ENCODE assay signal across 21 cellular contexts in genomic region chr5:921456-921855, GRCh38. TPM values are rescaled to one million over a fixed set of nuclear protein-coding genes. Genes with fewer than 3 reads are reported as not detected.
DNase-seq lines count a peak whose midpoint lies in the region; ATAC-seq, FAIRE-seq and TF ChIP-seq lines count a peak whose summit lies in the region.
"Had no signal": no experiment of that assay in that cellular context is flagged by ENCODE, and none has a peak within 500 bp of the region (broad histone marks: within the 10 kb centered on the region; RNA-seq: fewer than 3 reads in every experiment).

No MANE protein-coding gene starts in this region.

- peaks cover 7 to 12% of the 10 kb centered on the region in 2 experiments; a peak in 3 of 5 replicates for H3K4me1 ChIP-seq in K562 (replicated peaks in 1 of 2; ENCODE audit: control insufficient read depth in 2 of 2, insufficient read depth in 2 of 2, low read length in 2 of 2)

- H3K36me3 ChIP-seq in K562 (ENCODE audit: control insufficient read depth, insufficient read depth, low read length) = peaks cover 32% of the 10 kb centered on the region; the same call in 2 of the 3 replicates

- TF ChIP-seq RAD21 in K562 (CRISPR knock-in tag; conservative IDR thresholded peaks at IDR 0.05 in 1 of 2, IDR thresholded peaks at IDR 0.05 in 1 of 2) = no peak

- no peak overlapping the region for H3K9ac ChIP-seq in K562 (ENCODE audit: insufficient read depth in 1 of 2, low read depth in 2 of 2, low read length in 2 of 2)

- TF ChIP-seq CTCF in K562 (IDR thresholded peaks at IDR 0.05 in 2 of 3, conservative IDR thresholded peaks at IDR 0.05 in 1 of 3; ENCODE audit: insufficient read depth in 2 of 3, low read depth in 1 of 3, low read length in 3 of 3) = no peak

- peak overlapping the region; percentile 16 for H3K27ac Mint-ChIP-seq in activated CD4-positive, alpha-beta memory T cell treated with anti-CD3 and anti-CD28 coated beads for 36 hours
- H3K27ac Mint-ChIP-seq in activated CD4-positive, alpha-beta memory T cell treated with anti-CD3 and anti-CD28 coated beads, Interleukin-2, amount 10 ng/mL, durations not matched to agents 7 days and 5 days = no peak overlapping the region
- H3K27ac Mint-ChIP-seq: B cell; CD4-positive, alpha-beta T cell; CD8-positive, alpha-beta T cell had no signal

- in situ Hi-C loops in K562 (cut with MboI) = no loop called here

- no peaks in the 10 kb centered on the region for H3K27me3 ChIP-seq in K562 (ENCODE audit: control insufficient read depth in 2 of 2, insufficient read depth in 2 of 2, low read length in 2 of 2)

- no peak overlapping the region for H3K4me3 Mint-ChIP-seq in activated CD4-positive, alpha-beta memory T cell treated with anti-CD3 and anti-CD28 coated beads for 36 hours
- H3K4me3 Mint-ChIP-seq in activated CD4-positive, alpha-beta memory T cell treated with anti-CD3 and anti-CD28 coated beads, Interleukin-2, amount 10 ng/mL, durations not matched to agents 7 days and 5 days = no peak overlapping the region
- H3K4me3 Mint-ChIP-seq: B cell; CD4-positive, alpha-beta T cell; CD8-positive, alpha-beta T cell had no signal

- peak; percentile 72 for FAIRE-seq in K562 (lab: Jason Lieb, UNC)
- FAIRE-seq: A549, D721Med, G401.6, GM12891, GM19239 had no signal

- no peak for ATAC-seq in K562
- no peak for ATAC-seq in left ventricle myocardium superior
- ATAC-seq: A549; CD8-positive, alpha-beta T cell had no signal

- no peak overlapping the region for H3K4me3 ChIP-seq in K562
- H3K4me3 ChIP-seq: A549; BLaER1 treated with 17β-estradiol and CSF1 and Interleukin-3, amounts not matched to agents 10 nM and 100 nM had no signal

- no peak overlapping the region for H2AFZ ChIP-seq in K562 (ENCODE audit: low read depth, low read length)

- H3K9me1 ChIP-seq in K562 (ENCODE audit: control insufficient read depth, insufficient read depth, low read length) = peaks cover 5% of the 10 kb centered on the region

- H3K27me3 Mint-ChIP-seq in activated CD4-positive, alpha-beta memory T cell treated with anti-CD3 and anti-CD28 coated beads for 36 hours = peaks cover 13% of the 10 kb centered on the region
- peaks cover 14% of the 10 kb centered on the region for H3K27me3 Mint-ChIP-seq in activated CD4-positive, alpha-beta memory T cell treated with anti-CD3 and anti-CD28 coated beads, Interleukin-2, amount 10 ng/mL, durations not matched to agents 7 days and 5 days

- CTCF ChIA-PET in activated CD4-positive, alpha-beta memory T cell treated with anti-CD3 and anti-CD28 coated beads for 36 hours (lab: Charles Lee) = no interaction called here
- CTCF ChIA-PET in activated CD4-positive, alpha-beta memory T cell treated with anti-CD3 and anti-CD28 coated beads, Interleukin-2, amount 10 ng/mL, durations not matched to agents 7 days and 5 days (lab: Charles Lee) = interaction anchor here (0.7 to 1.1 kb wide), 2 partner anchors 10 to 219 kb away, joined by 3 read pairs; no protein-coding TSS in a partner anchor
- CTCF ChIA-PET in K562 (lab: Yijun Ruan, JAX; ENCODE audit: low intra/inter-chr PET ratio) = no interaction called here

- no peak for TF ChIP-seq EP300 in K562 (IDR thresholded peaks at IDR 0.05; ENCODE audit: low read length)

- H3K9me3 Mint-ChIP-seq in activated CD4-positive, alpha-beta memory T cell treated with anti-CD3 and anti-CD28 coated beads for 36 hours = peaks cover 3% of the 10 kb centered on the region
- H3K9me3 Mint-ChIP-seq in activated CD4-positive, alpha-beta memory T cell treated with anti-CD3 and anti-CD28 coated beads, Interleukin-2, amount 10 ng/mL, durations not matched to agents 7 days and 5 days = no peaks in the 10 kb centered on the region
- H3K9me3 Mint-ChIP-seq: CD4-positive, alpha-beta T cell; CD8-positive, alpha-beta T cell had no signal

- no peak overlapping the region for H3K4me2 ChIP-seq in K562 (ENCODE audit: insufficient read depth, low read length)
- H3K4me2 ChIP-seq: A549; BLaER1 treated with 17β-estradiol and CSF1 and Interleukin-3, amounts not matched to agents 10 nM and 100 nM had no signal

- H4K20me1 ChIP-seq in K562 (replicated peaks; ENCODE audit: control insufficient read depth, insufficient read depth, low read length) = no peaks in the 10 kb centered on the region; the same call in 1 of the 2 replicates

- BruUV-seq in K562 (replicated peaks; lab: Mats Ljungman, UMichigan) = no TSS peak

- H3K79me2 ChIP-seq in K562 (ENCODE audit: control insufficient read depth, insufficient read depth, low read length) = no peaks in the 10 kb centered on the region

- WGBS in K562 (ENCODE audit: insufficient coverage, low coverage, missing lambda C conversion rate) = 43% methylated on average over 3 of the region's 3 CpGs

- H3K9me3 ChIP-seq in K562 (replicated peaks; ENCODE audit: control insufficient read depth, insufficient read depth, low read depth, low read length) = no peaks in the 10 kb centered on the region
- H3K9me3 ChIP-seq: A549, Caco-2 had no signal

- POLR2A ChIA-PET in activated CD4-positive, alpha-beta memory T cell treated with anti-CD3 and anti-CD28 coated beads for 36 hours (lab: Charles Lee) = no interaction called here
- POLR2A ChIA-PET in activated CD4-positive, alpha-beta memory T cell treated with anti-CD3 and anti-CD28 coated beads, Interleukin-2, amount 10 ng/mL, durations not matched to agents 7 days and 5 days (lab: Charles Lee) = no interaction called here
- POLR2A ChIA-PET in K562 (lab: Yijun Ruan, JAX) = interaction anchor here (0.7 kb wide), 1 partner anchor 10 kb away, joined by 3 read pairs; no protein-coding TSS in a partner anchor

- intact Hi-C loops in activated CD4-positive, alpha-beta memory T cell treated with anti-CD3 and anti-CD28 coated beads for 36 hours (cut with micrococcal nuclease) = loop anchor here (10.0 kb wide), 2 partner anchors 243 to 723 kb away; no protein-coding TSS in a partner anchor
- intact Hi-C loops in K562 (cut with micrococcal nuclease) = loop anchor here (5.0 kb wide), 1 partner anchor 61 kb away; no protein-coding TSS in a partner anchor
- intact Hi-C loops in left ventricle myocardium superior (cut with micrococcal nuclease) = loop anchor here (10.0 kb wide), 1 partner anchor 223 kb away; no protein-coding TSS in a partner anchor

- H3K36me3 Mint-ChIP-seq in activated CD4-positive, alpha-beta memory T cell treated with anti-CD3 and anti-CD28 coated beads for 36 hours = peaks cover 22% of the 10 kb centered on the region
- H3K36me3 Mint-ChIP-seq in activated CD4-positive, alpha-beta memory T cell treated with anti-CD3 and anti-CD28 coated beads, Interleukin-2, amount 10 ng/mL, durations not matched to agents 7 days and 5 days (ENCODE audit: low read depth) = no peaks in the 10 kb centered on the region
- H3K36me3 Mint-ChIP-seq: CD8-positive, alpha-beta T cell had no signal

- H3K27ac ChIP-seq in K562 (ENCODE audit: extremely low read depth, low read depth, low read length) = no peak overlapping the region
- H3K27ac ChIP-seq: 22Rv1; A549; BLaER1 treated with 17β-estradiol and CSF1 and Interleukin-3, amounts not matched to agents 10 nM and 100 nM; C4-2B had no signal

- TF ChIP-seq POLR2A in K562 (conservative IDR thresholded peaks at IDR 0.05) = no peak

- H3K4me1 Mint-ChIP-seq in activated CD4-positive, alpha-beta memory T cell treated with anti-CD3 and anti-CD28 coated beads for 36 hours (ENCODE audit: low read depth) = peaks cover 21% of the 10 kb centered on the region
- peaks cover 4% of the 10 kb centered on the region for H3K4me1 Mint-ChIP-seq in activated CD4-positive, alpha-beta memory T cell treated with anti-CD3 and anti-CD28 coated beads, Interleukin-2, amount 10 ng/mL, durations not matched to agents 7 days and 5 days

- DNase-seq in activated CD4-positive, alpha-beta memory T cell treated with anti-CD3 and anti-CD28 coated beads for 36 hours = no peak
- no peak for DNase-seq in activated CD4-positive, alpha-beta memory T cell treated with anti-CD3 and anti-CD28 coated beads, Interleukin-2, amount 10 ng/mL, durations not matched to agents 7 days and 5 days
- DNase-seq in K562 (ENCODE audit: extremely low read depth in 1 of 4, low spot score in 3 of 4) = no peak
- DNase-seq in NCI-H1092 (lab: John Stamatoyannopoulos, UW) = no peak
- DNase-seq in left ventricle myocardium superior = no peak
- DNase-seq: AML-193; Caco-2; Calu3; CD4-positive, alpha-beta T cell; DMS79 treated with DMSO at 0.1 percent for 48 hours; GF-D8 had no signal

RNA-seq across cellular contexts. Expression of gene TRIP13, which starts 28.8 kb away (rescaled TPM):
- total RNA-seq in activated CD4-positive, alpha-beta memory T cell treated with anti-CD3 and anti-CD28 coated beads for 36 hours = 10 to 100 TPM; 32.4 to 33.9 TPM
- total RNA-seq in activated CD4-positive, alpha-beta memory T cell treated with anti-CD3 and anti-CD28 coated beads, Interleukin-2, amount 10 ng/mL, durations not matched to agents 7 days and 5 days = 10 to 100 TPM; 26.6 to 28.8 TPM
- total RNA-seq in K562 (2011; cell fraction: chromatin; rRNA removed; ENCODE audit: low replicate concordance) = 80.8 and 99.7 TPM in 2 replicates
- 42.2 and 50.7 TPM in 2 replicates for total RNA-seq in K562 (2011; cell fraction: nucleolus; rRNA removed)
- 38.0 and 41.1 TPM in 2 replicates for total RNA-seq in K562 (2011; cell fraction: nucleoplasm; rRNA removed)
- 48.2 and 68.7 TPM in 2 replicates for total RNA-seq in K562 (2014; rRNA removed)
- total RNA-seq in K562 (2014; rRNA removed; fragmentation: Illumina TruSeq; extraction: Trizol) = 55.2 and 56.8 TPM in 2 replicates
- 45.1 and 50.8 TPM in 2 replicates for total RNA-seq in K562 (2015; rRNA removed; fragmentation: Illumina TruSeq; extraction: Trizol)
- total RNA-seq in K562 (2021) = 50.0 and 53.2 TPM in 2 replicates
- 93.2 and 116 TPM in 2 replicates for polyA plus RNA-seq in K562 (2011; rRNA removed)
- 35.6 and 39.2 TPM in 2 replicates for polyA plus RNA-seq in K562 (2011; cell fraction: cytosol; rRNA removed)
- polyA plus RNA-seq in K562 (2011; cell fraction: nucleus; rRNA removed) = 107 and 115 TPM in 2 replicates
- 39.7 and 46.2 TPM in 2 replicates for polyA plus RNA-seq in K562 (2012)
- 62.6 and 73.0 TPM in 2 replicates for polyA plus RNA-seq in K562 (2014; fragmentation: Illumina TruSeq; extraction: Trizol)
- 10 to 100 TPM; 24.1 to 28.9 TPM for polyA plus RNA-seq in K562 (2014; fragmentation: Nextera tagmentation; extraction: Ambion mirVana)
- 65.2 and 73.4 TPM in 2 replicates for polyA plus RNA-seq in K562 (2014; rRNA removed)
- polyA minus RNA-seq in K562 (2011; rRNA and poly(A)+ RNA removed) = 74.7 and 79.6 TPM in 2 replicates
- 37.0 and 47.0 TPM in 2 replicates for polyA minus RNA-seq in K562 (2011; cell fraction: cytosol; rRNA and poly(A)+ RNA removed)
- polyA minus RNA-seq in K562 (2011; cell fraction: nucleus; rRNA and poly(A)+ RNA removed) = 20.7 and 35.1 TPM in 2 replicates
- total RNA-seq in left ventricle myocardium superior = 0.32 TPM

RNA-seq across cellular contexts. Expression of gene BRD9, which starts 28.9 kb away (rescaled TPM):
- total RNA-seq in activated CD4-positive, alpha-beta memory T cell treated with anti-CD3 and anti-CD28 coated beads for 36 hours = 10 to 100 TPM; 43.1 to 50.7 TPM
- 10 to 100 TPM; 52.3 to 54.0 TPM for total RNA-seq in activated CD4-positive, alpha-beta memory T cell treated with anti-CD3 and anti-CD28 coated beads, Interleukin-2, amount 10 ng/mL, durations not matched to agents 7 days and 5 days
- 217 and 274 TPM in 2 replicates for total RNA-seq in K562 (2011; cell fraction: chromatin; rRNA removed; ENCODE audit: low replicate concordance)
- total RNA-seq in K562 (2011; cell fraction: nucleolus; rRNA removed) = 94.6 and 102 TPM in 2 replicates
- 114 and 119 TPM in 2 replicates for total RNA-seq in K562 (2011; cell fraction: nucleoplasm; rRNA removed)
- total RNA-seq in K562 (2014; rRNA removed) (52.8 and 58.5 TPM in 2 replicates), K562 (2014; rRNA removed; fragmentation: Illumina TruSeq; extraction: Trizol) (37.9 and 39.5 TPM in 2 replicates), K562 (2015; rRNA removed; fragmentation: Illumina TruSeq; extraction: Trizol) (43.1 and 44.9 TPM in 2 replicates), K562 (2021) (62.3 and 68.7 TPM in 2 replicates), left ventricle myocardium superior (26.1 TPM)
- polyA plus RNA-seq in K562 (2011; rRNA removed) (17.3 and 18.0 TPM in 2 replicates), K562 (2014; fragmentation: Illumina TruSeq; extraction: Trizol) (49.7 and 54.7 TPM in 2 replicates), K562 (2014; fragmentation: Nextera tagmentation; extraction: Ambion mirVana) (1 to 10 TPM; 2.4 to 3.7 TPM), K562 (2014; rRNA removed) (51.8 and 56.4 TPM in 2 replicates)
- polyA plus RNA-seq in K562 (2011; cell fraction: cytosol; rRNA removed) = 14.1 and 18.3 TPM in 2 replicates
- polyA plus RNA-seq in K562 (2011; cell fraction: nucleus; rRNA removed) = 96.2 and 143 TPM in 2 replicates
- polyA plus RNA-seq in K562 (2012) = 36.5 and 41.6 TPM in 2 replicates
- polyA minus RNA-seq in K562 (2011; rRNA and poly(A)+ RNA removed) = 23.4 and 26.6 TPM in 2 replicates
- polyA minus RNA-seq in K562 (2011; cell fraction: cytosol; rRNA and poly(A)+ RNA removed) = 16.0 and 18.9 TPM in 2 replicates
- polyA minus RNA-seq in K562 (2011; cell fraction: nucleus; rRNA and poly(A)+ RNA removed) = 54.1 and 62.2 TPM in 2 replicates

Comparison
In these comparisons a context has a peak if more than half of its experiments do, and no peak if none do; other contexts are left out.
1. RNA of gene TRIP13, which starts 28.8 kb away (total RNA-seq): 38.0 to 99.7 TPM in K562, 32.4 to 33.9 TPM in activated CD4-positive, alpha-beta memory T cell treated with anti-CD3 and anti-CD28 coated beads for 36 hours and 26.6 to 28.8 TPM in activated CD4-positive, alpha-beta memory T cell treated with anti-CD3 and anti-CD28 coated beads, Interleukin-2, amount 10 ng/mL, durations not matched to agents 7 days and 5 days; 0.32 TPM in left ventricle myocardium superior (single experiment); every median in the first group is over 10 times any median in the second.